In genomic region chrX:31185884-31186283, GRCh38 we compare ENCODE assay signal across 25 cellular contexts.
"Had no signal": no experiment of that assay in that cellular context is flagged by ENCODE, and none has a peak within 500 bp of the region (broad histone marks: within the 10 kb centered on the region; RNA-seq: fewer than 3 reads in every experiment).

No MANE protein-coding gene starts in this region.

- FAIRE-seq: small intestine had no signal

- H3K4me1 ChIP-seq: neural progenitor cell, parathyroid adenoma, right lobe of liver, thyroid gland, upper lobe of left lung, uterus had no signal

- H3K27ac ChIP-seq: neural progenitor cell, ovary, parathyroid adenoma, psoas muscle, right lobe of liver, sigmoid colon, stomach, thoracic aorta, thyroid gland, tibial nerve, upper lobe of left lung, uterus had no signal

- H3K79me2 ChIP-seq: parathyroid adenoma had no signal

- DNase-seq: naive thymus-derived CD4-positive, alpha-beta T cell; natural killer cell; occipital lobe; posterior cingulate gyrus; psoas muscle; right lobe of liver; sigmoid colon; small intestine; stimulated activated CD4-positive, alpha-beta T cell treated with anti-CD3 and anti-CD28 coated beads, Interleukin-15, amount 100 ng/mL, for 24 hours; stimulated activated CD4-positive, alpha-beta T cell treated with anti-CD3 and anti-CD28 coated beads, Interleukin-2, amount 100 ng/mL, for 24 hours; stimulated activated CD4-positive, alpha-beta T cell treated with anti-CD3 and anti-CD28 coated beads, Interleukin-2, amount 100 ng/mL, for 48 hours; stimulated activated CD4-positive, alpha-beta T cell treated with anti-CD3 and anti-CD28 coated beads, Interleukin-4, amount 100 ng/mL, for 24 hours; stimulated activated naive B cell treated with anti-CD40 and anti-IgM and Interleukin-4, amounts not matched to agents 10 μg/mL and 1 μg/mL and 100 μg/mL, for 72 hours; stimulated activated naive CD4-positive, alpha-beta T cell treated with Interleukin-2 at 50 U/mL for 16 hours; stomach; thyroid gland; trophoblast cell; upper lobe of left lung; uterus had no signal

- H3K36me3 ChIP-seq: neural progenitor cell, ovary, sigmoid colon, stomach, thoracic aorta, thyroid gland, upper lobe of left lung, uterus had no signal

- H2AFZ ChIP-seq: neural progenitor cell, parathyroid adenoma had no signal

- H3K9me3 ChIP-seq: ovary, psoas muscle, right lobe of liver, sigmoid colon, stomach, thoracic aorta, thyroid gland, tibial nerve, upper lobe of left lung, uterus had no signal

- ATAC-seq: naive thymus-derived CD4-positive, alpha-beta T cell; natural killer cell; right lobe of liver; stimulated activated effector memory CD8-positive, alpha-beta T cell treated with anti-CD3 and anti-CD28 coated beads, Interleukin-12 subunit alpha, Interleukin-12 subunit beta, amount 100 ng/mL, for 72 hours; stimulated activated naive B cell treated with anti-CD40 and anti-IgM and Interleukin-4, amounts not matched to agents 10 μg/mL and 1 μg/mL and 100 μg/mL, for 72 hours had no signal

- H3K27me3 ChIP-seq: neural progenitor cell, ovary, right lobe of liver, sigmoid colon, stomach, thyroid gland, tibial nerve, upper lobe of left lung, uterus had no signal

- H3K4me3 ChIP-seq: neural progenitor cell, ovary, psoas muscle, right lobe of liver, sigmoid colon, stomach, thoracic aorta, thyroid gland, tibial nerve, upper lobe of left lung, uterus had no signal

- H3K9ac ChIP-seq: neural progenitor cell, parathyroid adenoma had no signal

- H3K4me2 ChIP-seq: neural progenitor cell had no signal
